Comparison of ENCODE assay signal across 21 cellular contexts in the genomic region with DNA sequence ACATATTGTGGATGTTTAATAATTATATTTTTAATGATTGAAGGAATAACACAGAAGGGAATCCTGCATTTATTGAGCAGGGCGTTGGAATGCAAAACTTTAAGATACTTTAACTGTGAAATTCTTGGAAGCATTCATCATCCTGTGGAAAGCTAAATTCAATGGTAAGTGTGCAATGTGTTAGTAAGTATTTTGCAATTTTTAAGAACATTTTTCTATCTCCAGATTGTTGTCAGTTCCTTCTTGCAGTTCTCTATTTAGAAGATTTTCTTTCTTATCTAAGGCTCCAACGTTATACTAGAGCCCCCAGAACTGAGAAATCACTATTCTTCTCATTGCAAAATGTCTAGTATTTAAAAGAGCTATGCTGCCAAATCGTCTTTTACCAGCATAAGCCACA.
"Had no signal": no experiment of that assay in that cellular context is flagged by ENCODE, and none has a peak within 500 bp of the region (broad histone marks: within the 10 kb centered on the region; RNA-seq: fewer than 3 reads in every experiment).

No MANE protein-coding gene starts in this region.

- H3K9me3 ChIP-seq: colonic mucosa, esophagus muscularis mucosa, pancreas, sigmoid colon, stomach, testis, upper lobe of right lung had no signal

- ATAC-seq: activated CD8-positive, alpha-beta memory T cell treated with anti-CD3 and anti-CD28 coated beads, Interleukin-2, amount 10 ng/mL, durations not matched to agents 7 days and 5 days; pancreas; T-cell; upper lobe of right lung had no signal

- H3K4me1 ChIP-seq: colonic mucosa, sigmoid colon, testis, upper lobe of right lung had no signal

- H3K27ac ChIP-seq: colonic mucosa, esophagus muscularis mucosa, neural progenitor cell, pancreas, sigmoid colon, stomach, testis, upper lobe of right lung had no signal

- H3K9ac ChIP-seq: neural progenitor cell had no signal

- H3K27me3 ChIP-seq: colonic mucosa, esophagus muscularis mucosa, neural progenitor cell, pancreas, sigmoid colon, stomach, testis, upper lobe of right lung had no signal

- FAIRE-seq: pancreas had no signal

- H3K36me3 ChIP-seq: colonic mucosa, esophagus muscularis mucosa, neural progenitor cell, pancreas, sigmoid colon, stomach, upper lobe of right lung had no signal

- H3K4me3 ChIP-seq: colonic mucosa, esophagus muscularis mucosa, lung, neural progenitor cell, pancreas, sigmoid colon, stomach, testis, upper lobe of right lung had no signal

- DNase-seq: activated CD4-positive, alpha-beta memory T cell treated with anti-CD3 and anti-CD28 coated beads for 36 hours; activated CD4-positive, CD25-positive, alpha-beta regulatory T cell treated with anti-CD3 and anti-CD28 coated beads, Interleukin-2, amount 50 U/mL, for 72 hours; activated CD8-positive, alpha-beta memory T cell treated with anti-CD3 and anti-CD28 coated beads, Interleukin-2, amount 10 ng/mL, durations not matched to agents 7 days and 5 days; activated naive CD4-positive, alpha-beta T cell treated with anti-CD3 and anti-CD28 coated beads, Interleukin-2, amount 10 ng/mL, durations not matched to agents 7 days and 5 days; activated T-cell treated with anti-CD3 and anti-CD28 coated beads, Interleukin-2, amount 50 U/mL, for 1 hour; colonic mucosa; effector CD4-positive, alpha-beta T cell; head of caudate nucleus; midbrain; pancreas; sigmoid colon; stimulated activated CD4-positive, alpha-beta T cell treated with anti-CD3 and anti-CD28 coated beads, Interleukin-12 subunit alpha, Interleukin-12 subunit beta, amount 100 ng/mL, for 4 hours; stimulated activated CD4-positive, alpha-beta T cell treated with anti-CD3 and anti-CD28 coated beads, Interleukin-2, amount 100 ng/mL, for 24 hours; stomach; T-cell; T-helper 9 cell; testis; upper lobe of right lung had no signal

- H3K4me2 ChIP-seq: neural progenitor cell had no signal

- H2AFZ ChIP-seq: neural progenitor cell had no signal
